In the genomic region with DNA sequence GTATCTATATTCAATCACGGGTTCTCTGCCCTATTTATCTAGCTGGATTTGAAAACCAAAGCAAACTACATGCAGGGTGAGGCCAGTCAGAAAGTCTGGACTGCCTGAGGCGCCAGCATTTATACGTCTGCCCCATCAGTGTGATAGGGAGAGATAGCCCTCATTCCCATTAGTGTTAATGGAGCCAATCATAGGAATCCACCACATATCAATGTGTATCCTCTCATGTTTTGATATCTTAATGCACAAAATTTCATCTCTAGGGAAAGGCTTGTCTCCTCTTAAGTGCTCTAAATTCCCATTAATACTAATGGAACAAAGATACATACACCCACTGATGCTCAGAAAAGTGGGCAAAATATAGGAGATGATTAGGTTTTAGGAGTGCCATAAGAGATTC, we compare ENCODE assay signal across 1 cellular context.
A peak's percentile ranks its signal among the peaks of the same experiment; 100 is the strongest.
TF ChIP-seq lines count a peak whose summit lies in the region.

No MANE protein-coding gene starts in this region.

TF ChIP-seq in SK-N-SH treated with all-trans-retinoic acid at 6 μM for 48 hours, 23 proteins besides CTCF, POLR2A, EP300 and RAD21 (continued from another document):
- TF ChIP-seq, protein P1, sequence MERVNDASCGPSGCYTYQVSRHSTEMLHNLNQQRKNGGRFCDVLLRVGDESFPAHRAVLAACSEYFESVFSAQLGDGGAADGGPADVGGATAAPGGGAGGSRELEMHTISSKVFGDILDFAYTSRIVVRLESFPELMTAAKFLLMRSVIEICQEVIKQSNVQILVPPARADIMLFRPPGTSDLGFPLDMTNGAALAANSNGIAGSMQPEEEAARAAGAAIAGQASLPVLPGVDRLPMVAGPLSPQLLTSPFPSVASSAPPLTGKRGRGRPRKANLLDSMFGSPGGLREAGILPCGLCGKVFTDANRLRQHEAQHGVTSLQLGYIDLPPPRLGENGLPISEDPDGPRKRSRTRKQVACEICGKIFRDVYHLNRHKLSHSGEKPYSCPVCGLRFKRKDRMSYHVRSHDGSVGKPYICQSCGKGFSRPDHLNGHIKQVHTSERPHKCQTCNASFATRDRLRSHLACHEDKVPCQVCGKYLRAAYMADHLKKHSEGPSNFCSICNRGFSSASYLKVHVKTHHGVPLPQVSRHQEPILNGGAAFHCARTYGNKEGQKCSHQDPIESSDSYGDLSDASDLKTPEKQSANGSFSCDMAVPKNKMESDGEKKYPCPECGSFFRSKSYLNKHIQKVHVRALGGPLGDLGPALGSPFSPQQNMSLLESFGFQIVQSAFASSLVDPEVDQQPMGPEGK (CRISPR knock-in tag; IDR thresholded peaks at IDR 0.05; ENCODE audit: borderline replicate concordance), result no peak
- TF ChIP-seq, protein P2, sequence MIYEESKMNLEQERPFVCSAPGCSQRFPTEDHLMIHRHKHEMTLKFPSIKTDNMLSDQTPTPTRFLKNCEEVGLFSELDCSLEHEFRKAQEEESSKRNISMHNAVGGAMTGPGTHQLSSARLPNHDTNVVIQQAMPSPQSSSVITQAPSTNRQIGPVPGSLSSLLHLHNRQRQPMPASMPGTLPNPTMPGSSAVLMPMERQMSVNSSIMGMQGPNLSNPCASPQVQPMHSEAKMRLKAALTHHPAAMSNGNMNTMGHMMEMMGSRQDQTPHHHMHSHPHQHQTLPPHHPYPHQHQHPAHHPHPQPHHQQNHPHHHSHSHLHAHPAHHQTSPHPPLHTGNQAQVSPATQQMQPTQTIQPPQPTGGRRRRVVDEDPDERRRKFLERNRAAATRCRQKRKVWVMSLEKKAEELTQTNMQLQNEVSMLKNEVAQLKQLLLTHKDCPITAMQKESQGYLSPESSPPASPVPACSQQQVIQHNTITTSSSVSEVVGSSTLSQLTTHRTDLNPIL (CRISPR knock-in tag; IDR thresholded peaks at IDR 0.05; ENCODE audit: low read depth), result 0 out of 2 replicates have a peak, but pooled peaks have one; percentile 48
- TF ChIP-seq ZC3H10 (CRISPR knock-in tag; IDR thresholded peaks at IDR 0.05), result no peak
- TF ChIP-seq CSDC2 (CRISPR knock-in tag; IDR thresholded peaks at IDR 0.05), result no peak
- 0 out of 2 replicates have a peak, but pooled peaks have one; percentile 45 for TF ChIP-seq ESRRG (CRISPR knock-in tag; IDR thresholded peaks at IDR 0.05)
- TF ChIP-seq ZNF70 (CRISPR knock-in tag; IDR thresholded peaks at IDR 0.05), result 0 out of 2 replicates have a peak, but pooled peaks have one; percentile 21
- TF ChIP-seq, protein P3, sequence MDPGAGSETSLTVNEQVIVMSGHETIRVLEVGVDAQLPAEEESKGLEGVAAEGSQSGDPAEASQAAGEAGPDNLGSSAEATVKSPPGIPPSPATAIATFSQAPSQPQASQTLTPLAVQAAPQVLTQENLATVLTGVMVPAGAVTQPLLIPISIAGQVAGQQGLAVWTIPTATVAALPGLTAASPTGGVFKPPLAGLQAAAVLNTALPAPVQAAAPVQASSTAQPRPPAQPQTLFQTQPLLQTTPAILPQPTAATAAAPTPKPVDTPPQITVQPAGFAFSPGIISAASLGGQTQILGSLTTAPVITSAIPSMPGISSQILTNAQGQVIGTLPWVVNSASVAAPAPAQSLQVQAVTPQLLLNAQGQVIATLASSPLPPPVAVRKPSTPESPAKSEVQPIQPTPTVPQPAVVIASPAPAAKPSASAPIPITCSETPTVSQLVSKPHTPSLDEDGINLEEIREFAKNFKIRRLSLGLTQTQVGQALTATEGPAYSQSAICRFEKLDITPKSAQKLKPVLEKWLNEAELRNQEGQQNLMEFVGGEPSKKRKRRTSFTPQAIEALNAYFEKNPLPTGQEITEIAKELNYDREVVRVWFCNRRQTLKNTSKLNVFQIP (CRISPR knock-in tag; IDR thresholded peaks at IDR 0.05; ENCODE audit: borderline replicate concordance, low read depth), result no peak
- TF ChIP-seq ARNTL (CRISPR knock-in tag; IDR thresholded peaks at IDR 0.05; ENCODE audit: borderline replicate concordance, low read depth), result no peak
- TF ChIP-seq, protein P4, sequence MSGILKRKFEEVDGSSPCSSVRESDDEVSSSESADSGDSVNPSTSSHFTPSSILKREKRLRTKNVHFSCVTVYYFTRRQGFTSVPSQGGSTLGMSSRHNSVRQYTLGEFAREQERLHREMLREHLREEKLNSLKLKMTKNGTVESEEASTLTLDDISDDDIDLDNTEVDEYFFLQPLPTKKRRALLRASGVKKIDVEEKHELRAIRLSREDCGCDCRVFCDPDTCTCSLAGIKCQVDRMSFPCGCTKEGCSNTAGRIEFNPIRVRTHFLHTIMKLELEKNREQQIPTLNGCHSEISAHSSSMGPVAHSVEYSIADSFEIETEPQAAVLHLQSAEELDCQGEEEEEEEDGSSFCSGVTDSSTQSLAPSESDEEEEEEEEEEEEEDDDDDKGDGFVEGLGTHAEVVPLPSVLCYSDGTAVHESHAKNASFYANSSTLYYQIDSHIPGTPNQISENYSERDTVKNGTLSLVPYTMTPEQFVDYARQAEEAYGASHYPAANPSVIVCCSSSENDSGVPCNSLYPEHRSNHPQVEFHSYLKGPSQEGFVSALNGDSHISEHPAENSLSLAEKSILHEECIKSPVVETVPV (CRISPR knock-in tag; IDR thresholded peaks at IDR 0.05), result peak; percentile 58; the same call in 1 of the 2 replicates
- no peak for TF ChIP-seq PPARA (CRISPR knock-in tag; IDR thresholded peaks at IDR 0.05; ENCODE audit: borderline replicate concordance)
- peak; percentile 92 for TF ChIP-seq TCF4 (CRISPR knock-in tag; IDR thresholded peaks at IDR 0.05; ENCODE audit: borderline replicate concordance)
